Comparison of ENCODE assay signal across 18 cellular contexts in the genomic region with DNA sequence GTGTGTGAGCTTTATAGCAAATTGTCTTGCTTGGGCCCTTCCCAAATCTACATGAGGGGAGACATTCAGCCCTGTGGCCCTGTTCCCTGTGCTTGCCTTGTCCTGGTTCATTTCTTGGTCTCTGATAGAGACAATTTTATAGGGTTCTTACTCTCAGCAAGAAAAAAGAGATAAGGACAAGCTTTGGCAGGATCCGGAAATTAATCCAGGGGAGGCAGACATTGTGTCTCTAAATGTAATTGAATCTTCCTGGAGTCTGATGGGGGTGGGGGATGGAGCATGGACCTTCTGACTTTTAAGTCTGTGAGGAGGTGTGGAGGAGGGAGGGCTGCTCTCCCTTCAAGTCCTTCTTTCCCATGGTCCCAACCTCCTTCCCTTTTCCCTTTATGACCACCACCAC.
A peak's percentile ranks its signal among the peaks of the same experiment; 100 is the strongest.
DNase-seq lines count a peak whose midpoint lies in the region; ATAC-seq and TF ChIP-seq lines count a peak whose summit lies in the region.
"Had no signal": no experiment of that assay in that cellular context is flagged by ENCODE, and none has a peak within 500 bp of the region (broad histone marks: within the 10 kb centered on the region; RNA-seq: fewer than 3 reads in every experiment).

No MANE protein-coding gene starts in this region.

- H3K4me3 ChIP-seq in A673 (ENCODE audit: low read depth, low read length, poor library complexity, severe bottlenecking) (no peak overlapping the region), gastrocnemius medialis (no peak overlapping the region), adrenal gland (no peak overlapping the region)
- H3K4me3 ChIP-seq: GM12878, GM23248 had no signal

- POLR2A ChIA-PET in A673 (lab: Charles Lee; ENCODE audit: low non-redundant PET) = no interaction called here

- no peaks in the 10 kb centered on the region for H3K9me3 ChIP-seq in A673 (ENCODE audit: low read depth, low read length, poor library complexity, severe bottlenecking)
- H3K9me3 ChIP-seq in gastrocnemius medialis = no peaks in the 10 kb centered on the region
- H3K9me3 ChIP-seq in adrenal gland (replicated peaks in 1 of 3) = no peaks in the 10 kb centered on the region

- no peak overlapping the region for H3K4me3 Mint-ChIP-seq in mesothelial cell of epicardium
- H3K4me3 Mint-ChIP-seq: CD14-positive monocyte; CD4-positive, alpha-beta memory T cell; HFFc6 had no signal

- TF ChIP-seq CTCF in A673 (conservative IDR thresholded peaks at IDR 0.05; ENCODE audit: low read depth, low read length) (no peak), C4-2B (conservative IDR thresholded peaks at IDR 0.05) (no peak), VCaP (conservative IDR thresholded peaks at IDR 0.05) (no peak), mesothelial cell of epicardium (IDR thresholded peaks at IDR 0.05; ENCODE audit: unreplicated experiment) (no peak), gastrocnemius medialis (IDR thresholded peaks at IDR 0.05 in 4 of 5, conservative IDR thresholded peaks at IDR 0.05 in 1 of 5) (no peak), adrenal gland (IDR thresholded peaks at IDR 0.05) (no peak)

- BruUV-seq in A673 (replicated peaks; lab: Mats Ljungman, UMichigan) = no TSS peak

- WGBS in adrenal gland, 4 donors = 64 to 81% (median 72%) methylated on average over 1 of the region's 1 CpG

- H3K36me3 ChIP-seq in A673 (ENCODE audit: insufficient read depth, low read length, poor library complexity, severe bottlenecking) (no peaks in the 10 kb centered on the region), gastrocnemius medialis (no peaks in the 10 kb centered on the region), adrenal gland (replicated peaks in 1 of 2) (no peaks in the 10 kb centered on the region)

- peak; percentile 84 for DNase-seq in A673 (ENCODE audit: low spot score)
- no peak for DNase-seq in mesothelial cell of epicardium (ENCODE audit: low spot score in 2 of 2, unreplicated experiment in 2 of 2)
- no peak for DNase-seq in gastrocnemius medialis
- DNase-seq in adrenal gland = no peak
- no peak for DNase-seq in activated gamma-delta T cell treated with Interleukin-2 at 50 U/mL for 16 hours
- DNase-seq: ACHN; CD4-positive, alpha-beta memory T cell; DMS79 treated with DMSO at 0.1 percent for 48 hours; GF-D8; GM23248; HCEC 1CT; HFFc6 had no signal

- ATAC-seq in gastrocnemius medialis (no peak), GM19328 (IDR thresholded peaks at IDR 0.05; ENCODE audit: unreplicated experiment) (no peak)
- ATAC-seq: GM12878 had no signal

- peak overlapping the region; percentile 63 for H3K27ac ChIP-seq in A673 (ENCODE audit: low read depth, low read length, poor library complexity, severe bottlenecking)
- H3K27ac ChIP-seq in C4-2B = peak overlapping the region; percentile 20; the same call in 1 of the 2 replicates
- peak overlapping the region; percentile 0; the same call in 1 of the 2 replicates for H3K27ac ChIP-seq in VCaP
- no peak overlapping the region for H3K27ac ChIP-seq in gastrocnemius medialis
- no peak overlapping the region for H3K27ac ChIP-seq in adrenal gland
- H3K27ac ChIP-seq: GM23248, HL-60 had no signal

- in situ Hi-C loops in gastrocnemius medialis (cut with MboI; ENCODE audit: low sequenced_read_pairs in 4 of 4) = no loop called here

- H3K27me3 ChIP-seq in A673 (replicated peaks; ENCODE audit: insufficient read depth, low read depth, low read length, poor library complexity) (no peaks in the 10 kb centered on the region), gastrocnemius medialis (no peaks in the 10 kb centered on the region), adrenal gland (no peaks in the 10 kb centered on the region)

- peaks cover 20% of the 10 kb centered on the region for H3K4me1 ChIP-seq in A673 (ENCODE audit: insufficient read depth, low read length, poor library complexity, severe bottlenecking)
- no peaks in the 10 kb centered on the region for H3K4me1 ChIP-seq in gastrocnemius medialis
- H3K4me1 ChIP-seq in adrenal gland (replicated peaks in 1 of 2) = no peaks in the 10 kb centered on the region

- no peaks in the 10 kb centered on the region for H3K27me3 Mint-ChIP-seq in mesothelial cell of epicardium (ENCODE audit: low read depth)
- H3K27me3 Mint-ChIP-seq: CD4-positive, alpha-beta memory T cell had no signal

- no peaks in the 10 kb centered on the region for H3K36me3 Mint-ChIP-seq in mesothelial cell of epicardium
- H3K36me3 Mint-ChIP-seq: CD14-positive monocyte; CD4-positive, alpha-beta memory T cell had no signal

- H3K27ac Mint-ChIP-seq in mesothelial cell of epicardium = peak overlapping the region; percentile 24
- H3K27ac Mint-ChIP-seq: CD14-positive monocyte; CD4-positive, alpha-beta memory T cell; HFFc6 had no signal

- TF ChIP-seq POLR2A in gastrocnemius medialis (IDR thresholded peaks at IDR 0.05) (no peak), adrenal gland (IDR thresholded peaks at IDR 0.05) (no peak)

- intact Hi-C loops in A673 (cut with micrococcal nuclease; ENCODE audit: unreplicated experiment) (no loop called here), gastrocnemius medialis (cut with DNase I; ENCODE audit: low total_unique reads) (no loop called here), adrenal gland (cut with DNase I) (no loop called here)

- H3K4me1 Mint-ChIP-seq in mesothelial cell of epicardium = peaks cover 5% of the 10 kb centered on the region
- H3K4me1 Mint-ChIP-seq: CD14-positive monocyte; CD4-positive, alpha-beta memory T cell had no signal

- CTCF ChIA-PET in A673 (lab: Charles Lee) = no interaction called here

- no peaks in the 10 kb centered on the region for H3K9me3 Mint-ChIP-seq in mesothelial cell of epicardium

Comparison
In these comparisons a context has a peak if more than half of its experiments do, and no peak if none do; other contexts are left out.
1. H3K27ac ChIP-seq: peak in A673 (single experiment), C4-2B (single experiment) and VCaP (single experiment); none in gastrocnemius medialis (0 of 4) and adrenal gland (0 of 5).